In the genomic region with DNA sequence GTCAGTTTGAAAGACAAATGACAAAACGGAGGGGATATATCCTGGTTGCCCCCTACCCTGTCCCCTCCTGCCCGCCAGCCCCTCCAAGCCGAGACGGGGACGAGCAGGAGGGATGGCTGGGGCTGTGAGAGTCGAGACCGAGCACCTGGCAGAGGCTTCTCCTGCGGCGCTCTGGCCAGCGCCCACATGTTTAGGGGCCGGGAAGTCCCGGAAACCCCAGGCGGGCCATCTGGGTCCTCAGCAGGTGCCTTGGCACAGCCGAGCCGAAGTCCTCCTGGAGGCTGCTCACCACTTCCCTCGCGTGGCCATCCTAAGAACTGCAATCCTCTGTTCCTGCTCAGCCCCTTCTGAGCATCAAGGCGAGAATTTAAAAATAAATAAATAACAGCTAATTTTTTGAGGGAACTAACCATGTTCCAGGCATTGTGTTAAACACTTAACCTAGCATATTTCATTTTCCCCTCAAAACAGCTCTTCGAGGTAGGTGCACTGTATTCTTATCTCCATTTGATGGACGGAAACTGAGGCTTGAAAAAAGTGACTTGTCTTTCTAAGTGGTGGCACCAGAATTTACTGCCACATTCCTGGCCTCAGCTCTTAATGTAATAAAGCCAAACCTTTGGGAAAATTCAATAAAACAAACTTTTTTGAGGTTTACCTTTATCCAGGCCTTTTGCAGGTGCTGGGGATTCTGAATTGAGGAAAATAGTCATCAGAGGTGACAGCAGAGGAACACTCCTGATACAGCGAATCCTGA, we compare ENCODE assay signal across 8 cellular contexts. TPM values are rescaled to one million over a fixed set of nuclear protein-coding genes. Genes with fewer than 3 reads are reported as not detected.
DNase-seq lines count a peak whose midpoint lies in the region; ATAC-seq and TF ChIP-seq lines count a peak whose summit lies in the region.

No MANE protein-coding gene starts in this region.

- TF ChIP-seq CTCF in DOHH2 (IDR thresholded peaks at IDR 0.05; ENCODE audit: low read depth, low read length, poor library complexity, severe bottlenecking) (peak; percentile 80), psoas muscle (IDR thresholded peaks at IDR 0.05) (peak; percentile 96)

- peak; percentile 46 for ATAC-seq in activated naive CD8-positive, alpha-beta T cell treated with anti-CD3 and anti-CD28 coated beads, Interleukin-2, amount 10 ng/mL, durations not matched to agents 7 days and 5 days (ENCODE audit: low read depth)
- ATAC-seq in psoas muscle (peak; percentile 73 to 89 (median 85)), aorta (ENCODE audit: low FRiP score) (peak; percentile 86)

- no peaks in the 10 kb centered on the region for H3K9me2 ChIP-seq in DOHH2 (replicated peaks; ENCODE audit: control insufficient read depth, low read length)

- POLR2A ChIA-PET in activated naive CD8-positive, alpha-beta T cell treated with anti-CD3 and anti-CD28 coated beads, Interleukin-2, amount 10 ng/mL, durations not matched to agents 7 days and 5 days (lab: Charles Lee) = interaction anchor here (0.6 to 0.8 kb wide), 2 partner anchors 23 to 141 kb away, joined by 3 read pairs; partner anchors contain the start of gene NFYC

- peak overlapping the region; percentile 60 for H3K27ac Mint-ChIP-seq in activated naive CD8-positive, alpha-beta T cell treated with anti-CD3 and anti-CD28 coated beads, Interleukin-2, amount 10 ng/mL, durations not matched to agents 7 days and 5 days

- H3K79me2 ChIP-seq in DOHH2 (ENCODE audit: control insufficient read depth, low read length) = no peaks in the 10 kb centered on the region

- H3K4me3 Mint-ChIP-seq in activated naive CD8-positive, alpha-beta T cell treated with anti-CD3 and anti-CD28 coated beads, Interleukin-2, amount 10 ng/mL, durations not matched to agents 7 days and 5 days = peak overlapping the region; percentile 60

- peak; percentile 40 for DNase-seq in HCEC 1CT
- DNase-seq in NCI-H1105 (lab: John Stamatoyannopoulos, UW) = peak; percentile 63
- DNase-seq in SW480 (ENCODE audit: low spot score) = peak; percentile 50
- peak; percentile 87 for DNase-seq in activated naive CD8-positive, alpha-beta T cell treated with anti-CD3 and anti-CD28 coated beads, Interleukin-2, amount 10 ng/mL, durations not matched to agents 7 days and 5 days
- peak; percentile 91 for DNase-seq in cardiac septum (ENCODE audit: low spot score)
- peak; percentile 73 to 88 for DNase-seq in psoas muscle
- DNase-seq in aorta = peak; percentile 88 to 94

- no peaks in the 10 kb centered on the region for H4K20me1 ChIP-seq in DOHH2 (ENCODE audit: control insufficient read depth, insufficient read depth, low read depth, low read length)

- WGBS in psoas muscle, 3 donors = 9 to 11% (median 10%) methylated on average over 21 of the region's 21 CpGs
- 13% methylated on average over 21 of the region's 21 CpGs for WGBS in aorta, 2 donors

- intact Hi-C loops in cardiac septum (cut with DNase I) = loop anchor here (5.0 kb wide), 2 partner anchors 42 to 178 kb away; no protein-coding TSS in a partner anchor
- intact Hi-C loops in psoas muscle (cut with DNase I) = loop anchor here in 1 of 2 donors (5.0 kb wide), 2 partner anchors 42 to 57 kb away; no protein-coding TSS in a partner anchor
- intact Hi-C loops in aorta (cut with DNase I) = loop anchor here (5.0 kb wide), 1 partner anchor 57 kb away; no protein-coding TSS in a partner anchor

- H3K9me3 Mint-ChIP-seq in activated naive CD8-positive, alpha-beta T cell treated with anti-CD3 and anti-CD28 coated beads, Interleukin-2, amount 10 ng/mL, durations not matched to agents 7 days and 5 days = no peaks in the 10 kb centered on the region

- peaks cover 11% of the 10 kb centered on the region for H3K4me1 Mint-ChIP-seq in activated naive CD8-positive, alpha-beta T cell treated with anti-CD3 and anti-CD28 coated beads, Interleukin-2, amount 10 ng/mL, durations not matched to agents 7 days and 5 days

- H3K36me3 Mint-ChIP-seq in activated naive CD8-positive, alpha-beta T cell treated with anti-CD3 and anti-CD28 coated beads, Interleukin-2, amount 10 ng/mL, durations not matched to agents 7 days and 5 days = no peaks in the 10 kb centered on the region

- H3F3A ChIP-seq in DOHH2 (ENCODE audit: control insufficient read depth, insufficient read depth) = no peaks in the 10 kb centered on the region

- H3K9me3 ChIP-seq in DOHH2 (ENCODE audit: control insufficient read depth, insufficient read depth, low read length) = no peaks in the 10 kb centered on the region
- no peaks in the 10 kb centered on the region for H3K9me3 ChIP-seq in psoas muscle
- H3K9me3 ChIP-seq in aorta (ENCODE audit: control insufficient read depth, low read length) = no peaks in the 10 kb centered on the region

- H3K4me1 ChIP-seq in DOHH2 (ENCODE audit: control insufficient read depth, low read length) = peaks cover 24% of the 10 kb centered on the region
- peaks cover 8% of the 10 kb centered on the region for H3K4me1 ChIP-seq in psoas muscle
- no peaks in the 10 kb centered on the region for H3K4me1 ChIP-seq in aorta (ENCODE audit: control insufficient read depth in 1 of 2, insufficient read depth in 2 of 2, low read length in 2 of 2)

- H3K27me3 ChIP-seq in DOHH2 (ENCODE audit: control insufficient read depth, low read length) = no peaks in the 10 kb centered on the region; the same call in 1 of the 2 replicates
- no peaks in the 10 kb centered on the region for H3K27me3 ChIP-seq in psoas muscle (ENCODE audit: insufficient read depth in 3 of 3, low read length in 2 of 3)
- no peaks in the 10 kb centered on the region for H3K27me3 ChIP-seq in aorta (ENCODE audit: control insufficient read depth in 1 of 2, insufficient read depth in 2 of 2, low read length in 1 of 2)

- peak overlapping the region; percentile 70 for H3K4me2 ChIP-seq in DOHH2 (ENCODE audit: low read length)

- H3K27ac ChIP-seq in DOHH2 (ENCODE audit: low read depth, low read length) (no peak overlapping the region), psoas muscle (no peak overlapping the region), aorta (ENCODE audit: low read depth in 1 of 2, low read length in 2 of 2) (no peak overlapping the region)

- peak overlapping the region; percentile 70 for H3K4me3 ChIP-seq in DOHH2 (ENCODE audit: low read length)
- peak overlapping the region; percentile 48 for H3K4me3 ChIP-seq in psoas muscle
- no peak overlapping the region for H3K4me3 ChIP-seq in aorta (ENCODE audit: low read length in 2 of 2)

- peaks cover 9% of the 10 kb centered on the region for H3K27me3 Mint-ChIP-seq in activated naive CD8-positive, alpha-beta T cell treated with anti-CD3 and anti-CD28 coated beads, Interleukin-2, amount 10 ng/mL, durations not matched to agents 7 days and 5 days

- H3K36me3 ChIP-seq in DOHH2 (ENCODE audit: control insufficient read depth, low read length) (no peaks in the 10 kb centered on the region), psoas muscle (ENCODE audit: insufficient read depth in 1 of 2, low read depth in 1 of 2) (no peaks in the 10 kb centered on the region), aorta (ENCODE audit: control insufficient read depth in 1 of 2, insufficient read depth in 2 of 2, low read length in 1 of 2) (no peaks in the 10 kb centered on the region)

RNA-seq across cellular contexts. Expression of gene RIMS3, which starts 3.5 kb away (rescaled TPM):
- 1 to 10 TPM; 6.9 TPM for total RNA-seq in activated naive CD8-positive, alpha-beta T cell treated with anti-CD3 and anti-CD28 coated beads, Interleukin-2, amount 10 ng/mL, durations not matched to agents 7 days and 5 days
- total RNA-seq in cardiac septum (0.67 TPM), psoas muscle (under 1 TPM; 0.15 to 0.42 (median 0.35) TPM), aorta (10 to 100 TPM; 16.7 to 18.3 TPM)
- polyA plus RNA-seq in psoas muscle (under 1 TPM; 0.07 to 0.31 (median 0.16) TPM), aorta (1 to 10 TPM; 4.9 to 6.2 TPM)

RNA-seq across cellular contexts. Expression of gene NFYC, which starts 22.6 kb away (rescaled TPM):
- 10 to 100 TPM; 65.0 to 66.6 TPM for total RNA-seq in activated naive CD8-positive, alpha-beta T cell treated with anti-CD3 and anti-CD28 coated beads, Interleukin-2, amount 10 ng/mL, durations not matched to agents 7 days and 5 days
- total RNA-seq in cardiac septum (61.7 TPM), psoas muscle (10 to 100 TPM; 45.8 to 67.8 (median 61.1) TPM), aorta (10 to 100 TPM; 39.1 to 56.4 TPM)
- polyA plus RNA-seq in psoas muscle (10 to 100 TPM; 52.0 to 69.0 (median 58.6) TPM), aorta (10 to 100 TPM; 21.3 to 36.2 TPM)

Comparison
In these comparisons a context has a peak if more than half of its experiments do, and no peak if none do; other contexts are left out.
1. H3K4me3 ChIP-seq: peak in DOHH2 (single experiment) and psoas muscle (single experiment); none in aorta (0 of 2).
2. DNase-seq: peak in every context shown above with its lines; median percentile 91 in cardiac septum; 91 in aorta; 87 in activated naive CD8-positive, alpha-beta T cell treated with anti-CD3 and anti-CD28 coated beads, Interleukin-2, amount 10 ng/mL, durations not matched to agents 7 days and 5 days; 80 in psoas muscle; 63 in NCI-H1105; 50 in SW480; 40 in HCEC 1CT.
3. Peak in every context shown above with its lines, with median percentiles within 50 percentile points of each other: ATAC-seq.